In the genomic region with DNA sequence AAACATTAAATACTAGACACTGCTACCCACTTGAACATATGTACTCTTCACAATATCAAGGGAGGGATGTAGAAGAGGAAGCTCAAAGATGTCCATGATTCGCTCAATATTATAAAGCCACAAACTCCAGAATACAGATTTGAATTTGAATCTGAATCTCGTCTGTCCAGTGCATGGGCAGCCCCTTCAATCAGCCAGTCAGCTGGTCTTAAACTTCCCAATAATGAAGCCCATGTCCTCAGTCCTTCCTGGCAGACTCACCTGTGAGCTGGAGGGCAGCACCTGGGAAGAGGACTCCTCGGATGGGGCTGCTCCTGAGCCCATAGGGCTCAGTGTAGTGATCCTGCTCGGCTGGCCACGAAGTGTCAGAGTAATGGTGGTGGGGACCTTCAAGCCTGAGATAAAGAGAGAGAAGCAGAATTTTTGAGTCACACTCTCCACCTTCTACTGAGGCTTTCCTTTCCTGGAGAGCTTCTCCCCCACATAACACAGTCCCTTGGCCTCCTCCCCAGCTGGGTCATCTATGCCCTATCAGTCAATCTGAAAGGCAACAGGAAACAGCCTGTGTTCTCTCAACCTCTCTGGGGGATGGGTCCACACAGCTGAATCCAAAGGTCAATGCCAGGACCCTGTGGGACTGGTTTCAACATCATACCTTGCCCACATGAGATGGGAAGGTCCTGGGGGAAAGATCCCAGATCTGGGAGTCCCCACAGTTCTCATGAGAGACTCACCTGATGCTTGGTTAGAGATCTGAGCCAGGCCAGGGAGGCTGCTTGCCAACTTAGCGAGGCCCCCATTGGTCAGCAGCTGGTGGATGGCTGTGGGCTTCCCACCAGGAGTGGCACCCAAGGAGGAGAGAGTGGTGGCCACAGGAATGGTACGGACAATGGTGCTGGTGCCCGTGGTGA, we compare ENCODE assay signal across 15 cellular contexts. TPM values are rescaled to one million over a fixed set of nuclear protein-coding genes. Genes with fewer than 3 reads are reported as not detected.
A peak's percentile ranks its signal among the peaks of the same experiment; 100 is the strongest.
DNase-seq lines count a peak whose midpoint lies in the region; ATAC-seq and TF ChIP-seq lines count a peak whose summit lies in the region.
"Had no signal": no experiment of that assay in that cellular context is flagged by ENCODE, and none has a peak within 500 bp of the region (broad histone marks: within the 10 kb centered on the region; RNA-seq: fewer than 3 reads in every experiment).

No MANE protein-coding gene starts in this region.

- H3K4me3 Mint-ChIP-seq in activated T-cell treated with anti-CD3 and anti-CD28 coated beads, Interleukin-2, amount 50 U/mL, for 72 hours = peak overlapping the region in 1 of 2 donors; percentile 62

- H3K36me3 ChIP-seq in mucosa of descending colon (ENCODE audit: low read depth) = peaks cover 9% of the 10 kb centered on the region
- H3K36me3 ChIP-seq: ovary had no signal

- no peaks in the 10 kb centered on the region for H3K27me3 Mint-ChIP-seq in activated T-cell treated with anti-CD3 and anti-CD28 coated beads, Interleukin-2, amount 50 U/mL, for 72 hours (ENCODE audit: low read depth)

- H3K36me3 Mint-ChIP-seq in activated T-cell treated with anti-CD3 and anti-CD28 coated beads, Interleukin-2, amount 50 U/mL, for 72 hours (ENCODE audit: insufficient read depth in 2 of 2) = peaks cover 15 to 33% of the 10 kb centered on the region in 2 donors

- intact Hi-C loops in mucosa of descending colon (cut with DNase I, micrococcal nuclease) = no loop called here

- H3K27ac Mint-ChIP-seq in activated T-cell treated with anti-CD3 and anti-CD28 coated beads, Interleukin-2, amount 50 U/mL, for 72 hours = peak overlapping the region; percentile 97

- no peak for TF ChIP-seq CTCF in mucosa of descending colon (IDR thresholded peaks at IDR 0.05)

- no peaks in the 10 kb centered on the region for H3K9me3 ChIP-seq in mucosa of descending colon
- H3K9me3 ChIP-seq: adrenal gland, colonic mucosa, ovary, SK-N-SH had no signal

- DNase-seq in stimulated activated CD4-positive, alpha-beta T cell treated with anti-CD3 and anti-CD28 coated beads, Interleukin-1b, Interleukin-23, amount 100 ng/mL, for 48 hours = peak; percentile 24
- DNase-seq in stimulated activated CD4-positive, alpha-beta T cell treated with anti-CD3 and anti-CD28 coated beads, Interleukin-4, amount 100 ng/mL, for 4 hours = no peak
- DNase-seq in activated T-cell treated with anti-CD3 and anti-CD28 coated beads, Interleukin-2, amount 50 U/mL, for 72 hours = peak; percentile 32 to 49
- DNase-seq in mucosa of descending colon (peak in 1 of 3 donors; percentile 14), NCI-H2196 (lab: John Stamatoyannopoulos, UW; ENCODE audit: unreplicated experiment) (no peak)
- DNase-seq: EL, NCI-H2081, ovary, SK-N-SH had no signal

- peak; percentile 94 to 98 for ATAC-seq in activated T-cell treated with anti-CD3 and anti-CD28 coated beads, Interleukin-2, amount 50 U/mL, for 72 hours (replicated peaks in 1 of 2)
- ATAC-seq in mucosa of descending colon (peak; percentile 51), GM19455 (IDR thresholded peaks at IDR 0.05; ENCODE audit: unreplicated experiment) (no peak), HG03439 (IDR thresholded peaks at IDR 0.05; ENCODE audit: unreplicated experiment) (no peak), GM19023 (IDR thresholded peaks at IDR 0.05; ENCODE audit: unreplicated experiment) (no peak)

- no peak overlapping the region for H3K4me3 ChIP-seq in mucosa of descending colon
- H3K4me3 ChIP-seq: adrenal gland, colonic mucosa, ovary had no signal

- H3K9me3 Mint-ChIP-seq in activated T-cell treated with anti-CD3 and anti-CD28 coated beads, Interleukin-2, amount 50 U/mL, for 72 hours = no peaks in the 10 kb centered on the region

- no peaks in the 10 kb centered on the region for H3K4me1 ChIP-seq in mucosa of descending colon (ENCODE audit: low read depth)
- H3K4me1 ChIP-seq: colonic mucosa had no signal

- peaks cover 19% of the 10 kb centered on the region for H3K4me1 Mint-ChIP-seq in activated T-cell treated with anti-CD3 and anti-CD28 coated beads, Interleukin-2, amount 50 U/mL, for 72 hours (ENCODE audit: low read depth)

RNA-seq across cellular contexts. Expression of a gene that starts 36.5 kb away (rescaled TPM):
- total RNA-seq in activated T-cell treated with anti-CD3 and anti-CD28 coated beads, Interleukin-2, amount 50 U/mL, for 72 hours = 10 to 100 TPM; 59.8 to 66.9 TPM
- 10 to 100 TPM; 36.1 to 64.7 (median 49.2) TPM for total RNA-seq in mucosa of descending colon

RNA-seq across cellular contexts. Expression of a gene that starts 40.9 kb away (rescaled TPM):
- not detected for total RNA-seq in activated T-cell treated with anti-CD3 and anti-CD28 coated beads, Interleukin-2, amount 50 U/mL, for 72 hours
- under 1 TPM in 1 of 3 donors, not detected in 2; 0.09 TPM for total RNA-seq in mucosa of descending colon
- total RNA-seq: colonic mucosa, lung microvascular endothelial cell had no signal

Comparison
In these comparisons a context has a peak if more than half of its experiments do, and no peak if none do; other contexts are left out.
1. DNase-seq: peak in stimulated activated CD4-positive, alpha-beta T cell treated with anti-CD3 and anti-CD28 coated beads, Interleukin-1b, Interleukin-23, amount 100 ng/mL, for 48 hours (single experiment) and activated T-cell treated with anti-CD3 and anti-CD28 coated beads, Interleukin-2, amount 50 U/mL, for 72 hours (2 of 2); none in stimulated activated CD4-positive, alpha-beta T cell treated with anti-CD3 and anti-CD28 coated beads, Interleukin-4, amount 100 ng/mL, for 4 hours (0 of 2) and NCI-H2196 (single experiment).
2. ATAC-seq: peak in activated T-cell treated with anti-CD3 and anti-CD28 coated beads, Interleukin-2, amount 50 U/mL, for 72 hours (2 of 2) and mucosa of descending colon (single experiment); none in GM19455 (single experiment), HG03439 (single experiment) and GM19023 (single experiment).